Comparison of ENCODE assay signal across 24 cellular contexts in the genomic region with DNA sequence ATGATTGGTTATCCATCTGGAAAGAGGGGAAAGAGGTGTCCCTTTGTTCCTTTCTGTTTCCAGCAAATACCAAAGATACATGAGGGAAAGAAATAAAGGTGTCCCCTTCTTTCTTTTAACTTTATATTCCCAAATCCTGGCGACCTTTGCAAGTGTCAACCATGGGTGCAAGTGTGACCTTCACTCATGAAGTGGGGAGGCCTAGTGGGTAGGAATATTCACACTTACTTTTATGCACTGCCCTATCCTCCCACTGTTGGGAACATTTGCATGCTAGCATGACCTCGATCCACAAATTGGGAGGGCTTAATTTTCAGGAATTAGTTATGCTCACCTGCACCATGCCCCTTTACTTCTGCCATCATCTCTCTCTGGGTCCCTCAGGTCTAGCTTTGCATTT.
"Had no signal": no experiment of that assay in that cellular context is flagged by ENCODE, and none has a peak within 500 bp of the region (broad histone marks: within the 10 kb centered on the region; RNA-seq: fewer than 3 reads in every experiment).

No MANE protein-coding gene starts in this region.

- H3K4me1 ChIP-seq: lower lobe of right lung, pancreas, prostate gland, sigmoid colon, spleen, suprapubic skin, upper lobe of right lung had no signal

- DNase-seq: islet precursor cell; left ventricle myocardium superior; lower lobe of right lung; mammary epithelial cell; mesenchymal stem cell; naive thymus-derived CD8-positive, alpha-beta T cell; nucleus accumbens; pancreas; posterior cingulate gyrus; retina; right cardiac atrium; sigmoid colon; small intestine; spleen; stimulated activated CD4-positive, alpha-beta T cell treated with anti-CD3 and anti-CD28 coated beads, Interleukin-4, amount 100 ng/mL, for 24 hours; stimulated activated naive CD4-positive, alpha-beta T cell; tibial artery; trophoblast cell; upper lobe of right lung had no signal

- H3K9me3 ChIP-seq: pancreas, prostate gland had no signal

- H3K27me3 ChIP-seq: pancreas, sigmoid colon, spleen, suprapubic skin, tibial artery, upper lobe of right lung had no signal

- ATAC-seq: left ventricle myocardium superior; lower lobe of right lung; naive thymus-derived CD8-positive, alpha-beta T cell; pancreas; right cardiac atrium; stimulated activated effector memory CD8-positive, alpha-beta T cell treated with anti-CD3 and anti-CD28 coated beads, Interleukin-12 subunit alpha, Interleukin-12 subunit beta, amount 100 ng/mL, for 72 hours; upper lobe of right lung had no signal

- FAIRE-seq: pancreas, small intestine, urothelium cell line had no signal

- H3K27ac ChIP-seq: lower lobe of right lung, pancreas, prostate gland, sigmoid colon, spleen, suprapubic skin, thoracic aorta, tibial artery, upper lobe of right lung had no signal

- H3K36me3 ChIP-seq: lower lobe of right lung, pancreas, prostate gland, sigmoid colon, spleen, suprapubic skin, thoracic aorta, tibial artery, upper lobe of right lung had no signal

- H3K4me3 ChIP-seq: lower lobe of right lung, pancreas, prostate gland, sigmoid colon, spleen, suprapubic skin, thoracic aorta, tibial artery, upper lobe of right lung had no signal
